14 cellular contexts compared by ENCODE assay signal in genomic region chr14:81449114-81449513, GRCh38. TPM values are rescaled to one million over a fixed set of nuclear protein-coding genes. Genes with fewer than 3 reads are reported as not detected.
DNase-seq lines count a peak whose midpoint lies in the region; ATAC-seq and TF ChIP-seq lines count a peak whose summit lies in the region.
"Had no signal": no experiment of that assay in that cellular context is flagged by ENCODE, and none has a peak within 500 bp of the region (broad histone marks: within the 10 kb centered on the region; RNA-seq: fewer than 3 reads in every experiment).

No MANE protein-coding gene starts in this region.

- peaks cover 7% of the 10 kb centered on the region for H3K4me1 Mint-ChIP-seq in activated CD8-positive, alpha-beta T cell treated with anti-CD3 and anti-CD28 coated beads, Interleukin-2, amount 10 ng/mL, durations not matched to agents 7 days and 5 days (ENCODE audit: low read depth)
- H3K4me1 Mint-ChIP-seq: stimulated activated memory B cell treated with anti-CD40 and anti-IgM and Interleukin-4, amounts not matched to agents 10 μg/mL and 1 μg/mL and 100 μg/mL, for 72 hours had no signal

- CTCF ChIA-PET in activated CD8-positive, alpha-beta T cell treated with anti-CD3 and anti-CD28 coated beads, Interleukin-2, amount 10 ng/mL, durations not matched to agents 7 days and 5 days (lab: Charles Lee): interaction anchor here (1.0 kb wide), 1 partner anchor 16 kb away, joined by 4 read pairs; no protein-coding TSS in a partner anchor

- H4K20me1 ChIP-seq in hepatocyte (ENCODE audit: insufficient read depth, poor library complexity, severe bottlenecking): no peaks in the 10 kb centered on the region

- H3K4me3 ChIP-seq in adipocyte (ENCODE audit: low read length) (peak overlapping the region; percentile 34), hepatocyte (no peak overlapping the region)

- 23% methylated on average over 4 of the region's 4 CpGs for WGBS in hepatocyte (ENCODE audit: low lambda C conversion rate, missing lambda C conversion rate)

- H3K9me3 ChIP-seq in adipocyte (ENCODE audit: control insufficient read depth, low read length): no peaks in the 10 kb centered on the region
- no peaks in the 10 kb centered on the region for H3K9me3 ChIP-seq in hepatocyte (ENCODE audit: low read depth)

- H3K27ac Mint-ChIP-seq in activated CD8-positive, alpha-beta T cell treated with anti-CD3 and anti-CD28 coated beads, Interleukin-2, amount 10 ng/mL, durations not matched to agents 7 days and 5 days: no peak overlapping the region
- H3K27ac Mint-ChIP-seq: activated T-helper 1 cell treated with anti-CD3 and anti-CD28 coated beads, Interleukin-12 subunit alpha, Interleukin-12 subunit beta, Interleukin-2, Interleukin-4 antibody, amounts not matched to agents 30 ng/mL and 10 ng/mL and 1 ng/mL, durations not matched to agents 14 hours and 24 hours and 36 hours; effector memory CD8-positive, alpha-beta T cell; stimulated activated memory B cell treated with anti-CD40 and anti-IgM and Interleukin-4, amounts not matched to agents 10 μg/mL and 1 μg/mL and 100 μg/mL, for 72 hours had no signal

- peaks cover 31% of the 10 kb centered on the region for H3K4me1 ChIP-seq in adipocyte (ENCODE audit: control insufficient read depth, insufficient read depth, low read length)
- peaks cover 20% of the 10 kb centered on the region for H3K4me1 ChIP-seq in hepatocyte (ENCODE audit: insufficient read depth)

- POLR2A ChIA-PET in activated CD8-positive, alpha-beta T cell treated with anti-CD3 and anti-CD28 coated beads, Interleukin-2, amount 10 ng/mL, durations not matched to agents 7 days and 5 days (lab: Charles Lee): interaction anchor here (0.6 to 0.8 kb wide), 2 partner anchors 16 to 78 kb away, joined by 3 read pairs; no protein-coding TSS in a partner anchor

- H3K27me3 ChIP-seq in adipocyte (replicated peaks; ENCODE audit: control insufficient read depth, insufficient read depth, low read length) (peaks cover 17% of the 10 kb centered on the region), hepatocyte (no peaks in the 10 kb centered on the region)

- DNase-seq in DMS79 (lab: John Stamatoyannopoulos, UW) (peak; percentile 49), adipocyte (ENCODE audit: low read depth) (no peak), hepatocyte (ENCODE audit: low spot score) (no peak), pons (ENCODE audit: low spot score) (peak; percentile 41), DMS114 treated with DMSO at 0.1 percent for 48 hours (lab: John Stamatoyannopoulos, UW; ENCODE audit: unreplicated experiment) (no peak), NCI-H82 treated with DMSO at 0.1 percent for 48 hours (lab: John Stamatoyannopoulos, UW; ENCODE audit: unreplicated experiment) (no peak)
- DNase-seq in activated CD8-positive, alpha-beta T cell treated with anti-CD3 and anti-CD28 coated beads, Interleukin-2, amount 10 ng/mL, durations not matched to agents 7 days and 5 days: no peak
- DNase-seq: effector memory CD8-positive, alpha-beta T cell; RPMI8226 had no signal

- H3K27ac ChIP-seq in hepatocyte: no peak overlapping the region
- H3K27ac ChIP-seq: HL-60 had no signal

- peak overlapping the region; percentile 36 for H2AFZ ChIP-seq in hepatocyte

- no peak overlapping the region for H3K9ac ChIP-seq in adipocyte (ENCODE audit: low read length)

- no peaks in the 10 kb centered on the region for H3K36me3 Mint-ChIP-seq in activated CD8-positive, alpha-beta T cell treated with anti-CD3 and anti-CD28 coated beads, Interleukin-2, amount 10 ng/mL, durations not matched to agents 7 days and 5 days (ENCODE audit: low read depth)
- H3K36me3 Mint-ChIP-seq: stimulated activated memory B cell treated with anti-CD40 and anti-IgM and Interleukin-4, amounts not matched to agents 10 μg/mL and 1 μg/mL and 100 μg/mL, for 72 hours had no signal

- H3K9me3 Mint-ChIP-seq in activated CD8-positive, alpha-beta T cell treated with anti-CD3 and anti-CD28 coated beads, Interleukin-2, amount 10 ng/mL, durations not matched to agents 7 days and 5 days (ENCODE audit: insufficient read depth): no peaks in the 10 kb centered on the region
- H3K9me3 Mint-ChIP-seq: activated T-helper 1 cell treated with anti-CD3 and anti-CD28 coated beads, Interleukin-12 subunit alpha, Interleukin-12 subunit beta, Interleukin-2, Interleukin-4 antibody, amounts not matched to agents 30 ng/mL and 10 ng/mL and 1 ng/mL, durations not matched to agents 14 hours and 24 hours and 36 hours; effector memory CD8-positive, alpha-beta T cell; stimulated activated memory B cell treated with anti-CD40 and anti-IgM and Interleukin-4, amounts not matched to agents 10 μg/mL and 1 μg/mL and 100 μg/mL, for 72 hours had no signal

- H3K27me3 Mint-ChIP-seq in activated CD8-positive, alpha-beta T cell treated with anti-CD3 and anti-CD28 coated beads, Interleukin-2, amount 10 ng/mL, durations not matched to agents 7 days and 5 days (ENCODE audit: low read depth): peaks cover 20% of the 10 kb centered on the region

- H3K4me2 ChIP-seq in hepatocyte: peak overlapping the region; percentile 43

- no peaks in the 10 kb centered on the region for H3K9me2 ChIP-seq in hepatocyte (replicated peaks; ENCODE audit: insufficient read depth)

- H3K4me3 Mint-ChIP-seq in activated CD8-positive, alpha-beta T cell treated with anti-CD3 and anti-CD28 coated beads, Interleukin-2, amount 10 ng/mL, durations not matched to agents 7 days and 5 days: no peak overlapping the region
- H3K4me3 Mint-ChIP-seq: activated T-helper 1 cell treated with anti-CD3 and anti-CD28 coated beads, Interleukin-12 subunit alpha, Interleukin-12 subunit beta, Interleukin-2, Interleukin-4 antibody, amounts not matched to agents 30 ng/mL and 10 ng/mL and 1 ng/mL, durations not matched to agents 14 hours and 24 hours and 36 hours; effector memory CD8-positive, alpha-beta T cell; stimulated activated memory B cell treated with anti-CD40 and anti-IgM and Interleukin-4, amounts not matched to agents 10 μg/mL and 1 μg/mL and 100 μg/mL, for 72 hours had no signal

- H3K36me3 ChIP-seq in adipocyte (ENCODE audit: control insufficient read depth, insufficient read depth, low read length, severe bottlenecking) (no peaks in the 10 kb centered on the region), hepatocyte (replicated peaks; ENCODE audit: insufficient read depth, low read depth) (no peaks in the 10 kb centered on the region)

- no peak for TF ChIP-seq CTCF in hepatocyte (IDR thresholded peaks at IDR 0.05; ENCODE audit: poor library complexity)

- no peak for ATAC-seq in activated CD8-positive, alpha-beta T cell treated with anti-CD3 and anti-CD28 coated beads, Interleukin-2, amount 10 ng/mL, durations not matched to agents 7 days and 5 days
- ATAC-seq in HG03097 (IDR thresholded peaks at IDR 0.05; ENCODE audit: low FRiP score, unreplicated experiment): no peak
- ATAC-seq: effector memory CD8-positive, alpha-beta T cell; stimulated activated memory B cell treated with anti-CD40 and anti-IgM and Interleukin-4, amounts not matched to agents 10 μg/mL and 1 μg/mL and 100 μg/mL, for 72 hours had no signal

- no peaks in the 10 kb centered on the region for H3K79me2 ChIP-seq in hepatocyte

RNA-seq across cellular contexts. Expression of gene STON2, which starts 49.0 kb away (rescaled TPM):
- total RNA-seq in hepatocyte: 20.9 and 22.7 TPM in 2 replicates
- polyA plus RNA-seq in hepatocyte: 3.4 and 5.0 TPM in 2 replicates
- under 1 TPM in 1 of 2 experiments, not detected in 1; 0.13 TPM for total RNA-seq in activated CD8-positive, alpha-beta T cell treated with anti-CD3 and anti-CD28 coated beads, Interleukin-2, amount 10 ng/mL, durations not matched to agents 7 days and 5 days
- total RNA-seq: T-helper 2 cell treated with Interferon-gamma antibody and Interleukin-4, amounts not matched to agents 100 ng/mL and 5 ng/mL, for 36 hours had no signal

Comparison
In these comparisons a context has a peak if more than half of its experiments do, and no peak if none do; other contexts are left out.
1. DNase-seq: peak in DMS79 (single experiment) and pons (single experiment); none in adipocyte (single experiment), hepatocyte (single experiment), DMS114 treated with DMSO at 0.1 percent for 48 hours (single experiment), NCI-H82 treated with DMSO at 0.1 percent for 48 hours (single experiment) and activated CD8-positive, alpha-beta T cell treated with anti-CD3 and anti-CD28 coated beads, Interleukin-2, amount 10 ng/mL, durations not matched to agents 7 days and 5 days (single experiment).
2. RNA of gene STON2, which starts 49.0 kb away (total RNA-seq): 20.9 to 22.7 TPM in hepatocyte; 0.13 TPM in activated CD8-positive, alpha-beta T cell treated with anti-CD3 and anti-CD28 coated beads, Interleukin-2, amount 10 ng/mL, durations not matched to agents 7 days and 5 days; every median in the first group is over 10 times any median in the second.